In the genomic region with DNA sequence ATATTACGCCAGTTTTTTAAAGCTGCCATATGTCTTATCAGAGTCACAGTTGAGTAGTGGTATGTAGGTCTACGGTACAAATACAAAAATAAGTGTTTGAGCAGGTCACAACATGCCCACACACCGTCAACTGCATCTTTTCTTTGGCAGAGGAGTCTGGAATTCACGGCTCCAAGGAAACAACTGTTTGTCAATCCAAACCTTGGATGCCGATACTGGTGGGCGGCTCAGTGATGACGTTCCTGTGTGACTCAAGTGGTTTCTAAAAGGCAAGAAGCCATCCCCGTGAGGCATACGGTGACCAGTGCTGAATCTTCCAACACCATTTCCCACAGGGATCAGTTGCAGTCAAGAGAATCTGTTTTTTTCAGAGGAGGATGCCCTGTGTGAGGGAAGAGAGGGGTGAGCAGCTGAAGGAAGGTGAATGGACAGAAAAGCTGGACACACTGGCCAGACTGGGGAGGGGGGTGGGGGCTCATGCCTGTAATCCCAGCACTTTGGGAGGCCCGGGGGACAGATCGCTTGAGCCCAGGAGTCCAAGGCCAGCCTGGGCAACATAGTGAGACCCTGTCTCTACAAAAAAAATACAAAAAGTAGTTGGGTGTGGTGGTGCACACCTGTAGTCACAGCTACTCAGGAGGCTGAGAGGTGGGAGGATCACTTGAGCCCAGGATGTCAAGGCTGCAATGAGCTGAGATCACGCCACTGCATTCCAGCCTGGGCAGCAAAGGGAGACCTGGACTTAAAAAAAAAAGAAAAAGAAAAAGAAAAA, we compare ENCODE assay signal across 16 cellular contexts. TPM values are rescaled to one million over a fixed set of nuclear protein-coding genes. Genes with fewer than 3 reads are reported as not detected.
DNase-seq lines count a peak whose midpoint lies in the region; ATAC-seq and TF ChIP-seq lines count a peak whose summit lies in the region.
"Had no signal": no experiment of that assay in that cellular context is flagged by ENCODE, and none has a peak within 500 bp of the region (broad histone marks: within the 10 kb centered on the region; RNA-seq: fewer than 3 reads in every experiment).

No MANE protein-coding gene starts in this region.

- ATAC-seq in activated CD4-positive, CD25-positive, alpha-beta regulatory T cell treated with anti-CD3 and anti-CD28 coated beads, Interleukin-2, amount 50 U/mL, for 24 hours = no peak
- ATAC-seq in GM21619 (IDR thresholded peaks at IDR 0.05; ENCODE audit: unreplicated experiment) = no peak
- ATAC-seq: activated naive CD8-positive, alpha-beta T cell treated with anti-CD3 and anti-CD28 coated beads, Interleukin-2, amount 50 U/mL, for 24 hours; HCT116; WTC11 had no signal

- TF ChIP-seq CTCF in cardiac fibroblast (IDR thresholded peaks at IDR 0.05; ENCODE audit: low read depth, low read length) = no peak

- POLR2A ChIA-PET in activated CD4-positive, alpha-beta T cell treated with anti-CD3 and anti-CD28 coated beads, Interleukin-2, amount 10 ng/mL, durations not matched to agents 7 days and 5 days (lab: Charles Lee) = no interaction called here

- no peaks in the 10 kb centered on the region for H3K36me3 Mint-ChIP-seq in activated CD4-positive, alpha-beta T cell treated with anti-CD3 and anti-CD28 coated beads, Interleukin-2, amount 10 ng/mL, durations not matched to agents 7 days and 5 days (ENCODE audit: low read depth)

- H3K9me3 Mint-ChIP-seq in activated CD4-positive, alpha-beta T cell treated with anti-CD3 and anti-CD28 coated beads, Interleukin-2, amount 10 ng/mL, durations not matched to agents 7 days and 5 days = peaks cover 5% of the 10 kb centered on the region

- CTCF ChIA-PET in activated CD4-positive, alpha-beta T cell treated with anti-CD3 and anti-CD28 coated beads, Interleukin-2, amount 10 ng/mL, durations not matched to agents 7 days and 5 days (lab: Charles Lee) = no interaction called here

- peak; percentile 32 for DNase-seq in CD1c-positive myeloid dendritic cell (ENCODE audit: extremely low spot score)
- DNase-seq in HS-5 (ENCODE audit: low read depth) = peak; percentile 20
- peak; percentile 79 for DNase-seq in cardiac fibroblast (ENCODE audit: low read depth in 2 of 2)
- DNase-seq in occipital lobe (lab: John Stamatoyannopoulos, UW) = peak; percentile 11
- no peak for DNase-seq in activated CD4-positive, alpha-beta T cell treated with anti-CD3 and anti-CD28 coated beads, Interleukin-2, amount 10 ng/mL, durations not matched to agents 7 days and 5 days
- no peak for DNase-seq in activated CD4-positive, CD25-positive, alpha-beta regulatory T cell (lab: John Stamatoyannopoulos, UW)
- DNase-seq: activated naive CD8-positive, alpha-beta T cell treated with anti-CD3 and anti-CD28 coated beads, Interleukin-2, amount 50 U/mL, for 24 hours; activated T-cell treated with anti-CD3 and anti-CD28 coated beads, Interleukin-2, amount 50 U/mL, for 1 hour; stimulated activated naive CD4-positive, alpha-beta T cell treated with Interleukin-2 at 50 U/mL for 16 hours had no signal

- no peaks in the 10 kb centered on the region for H3K4me1 Mint-ChIP-seq in activated CD4-positive, alpha-beta T cell treated with anti-CD3 and anti-CD28 coated beads, Interleukin-2, amount 10 ng/mL, durations not matched to agents 7 days and 5 days
- H3K4me1 Mint-ChIP-seq: activated naive CD8-positive, alpha-beta T cell treated with anti-CD3 and anti-CD28 coated beads, Interleukin-2, amount 50 U/mL, for 24 hours; nephron; WTC11 had no signal

- H3K4me3 Mint-ChIP-seq in activated CD4-positive, alpha-beta T cell treated with anti-CD3 and anti-CD28 coated beads, Interleukin-2, amount 10 ng/mL, durations not matched to agents 7 days and 5 days = no peak overlapping the region
- H3K4me3 Mint-ChIP-seq: activated naive CD8-positive, alpha-beta T cell treated with anti-CD3 and anti-CD28 coated beads, Interleukin-2, amount 50 U/mL, for 24 hours; nephron; WTC11 had no signal

- H3K4me3 ChIP-seq in cardiac fibroblast (replicated peaks in 1 of 2; ENCODE audit: low read depth in 2 of 2, low read length in 2 of 2) = no peak overlapping the region
- H3K4me3 ChIP-seq: BLaER1 treated with 17β-estradiol and CSF1 and Interleukin-3, amounts not matched to agents 10 nM and 100 nM; dorsolateral prefrontal cortex had no signal

- no peak overlapping the region for H3K27ac Mint-ChIP-seq in activated CD4-positive, alpha-beta T cell treated with anti-CD3 and anti-CD28 coated beads, Interleukin-2, amount 10 ng/mL, durations not matched to agents 7 days and 5 days
- H3K27ac Mint-ChIP-seq: activated naive CD8-positive, alpha-beta T cell treated with anti-CD3 and anti-CD28 coated beads, Interleukin-2, amount 50 U/mL, for 24 hours; nephron; WTC11 had no signal

- H3K27me3 Mint-ChIP-seq in activated CD4-positive, alpha-beta T cell treated with anti-CD3 and anti-CD28 coated beads, Interleukin-2, amount 10 ng/mL, durations not matched to agents 7 days and 5 days = peaks cover 5% of the 10 kb centered on the region

RNA-seq across cellular contexts. Expression of gene CEBPG, which starts 22.8 kb away (rescaled TPM):
- total RNA-seq in occipital lobe = 57.2 TPM
- total RNA-seq in activated CD4-positive, alpha-beta T cell treated with anti-CD3 and anti-CD28 coated beads, Interleukin-2, amount 10 ng/mL, durations not matched to agents 7 days and 5 days = 10 to 100 TPM; 24.0 to 24.4 TPM

RNA-seq across cellular contexts. Expression of gene CEBPA, which starts 48.4 kb away (rescaled TPM):
- 2.8 TPM for total RNA-seq in occipital lobe
- under 1 TPM; 0.10 TPM for total RNA-seq in activated CD4-positive, alpha-beta T cell treated with anti-CD3 and anti-CD28 coated beads, Interleukin-2, amount 10 ng/mL, durations not matched to agents 7 days and 5 days

Comparison
In these comparisons a context has a peak if more than half of its experiments do, and no peak if none do; other contexts are left out.
1. DNase-seq: peak in CD1c-positive myeloid dendritic cell (single experiment), HS-5 (single experiment), cardiac fibroblast (2 of 2) and occipital lobe (single experiment); none in activated CD4-positive, alpha-beta T cell treated with anti-CD3 and anti-CD28 coated beads, Interleukin-2, amount 10 ng/mL, durations not matched to agents 7 days and 5 days (single experiment) and activated CD4-positive, CD25-positive, alpha-beta regulatory T cell (0 of 4).